In genomic region chr2:237904806-237905599, GRCh38 we compare ENCODE assay signal across 1 cellular context.
TF ChIP-seq lines count a peak whose summit lies in the region.

No MANE protein-coding gene starts in this region.

TF ChIP-seq in IMR-90, 13 proteins besides CTCF, POLR2A, EP300 and RAD21 (continued from another document):
- no peak for TF ChIP-seq USF2 (IDR thresholded peaks at IDR 0.05; ENCODE audit: low read depth, low read length)
- 0 out of 2 replicates have a peak, but pooled peaks have one; percentile 23 for TF ChIP-seq CEBPB (IDR thresholded peaks at IDR 0.05; ENCODE audit: low read depth, low read length)
- peak; percentile 13 for TF ChIP-seq FOS (IDR thresholded peaks at IDR 0.05; ENCODE audit: low read depth, low read length)
- peak; percentile 37 for TF ChIP-seq RCOR1 (IDR thresholded peaks at IDR 0.05; ENCODE audit: insufficient replicate concordance, low read length)
- no peak for TF ChIP-seq CHD1 (IDR thresholded peaks at IDR 0.05; ENCODE audit: low read depth, low read length)
- TF ChIP-seq RFX5 (IDR thresholded peaks at IDR 0.05; ENCODE audit: low read depth, low read length), result no peak
- TF ChIP-seq BHLHE40 (IDR thresholded peaks at IDR 0.05; ENCODE audit: low read depth, low read length), result peak; percentile 95
- TF ChIP-seq MXI1 (IDR thresholded peaks at IDR 0.05; ENCODE audit: borderline replicate concordance, low read depth, low read length), result peak; percentile 89
- TF ChIP-seq NFE2L2 (IDR thresholded peaks at IDR 0.05; ENCODE audit: low read depth, low read length), result no peak
